14 cellular contexts compared by ENCODE assay signal in genomic region chr1:92838519-92838918, GRCh38. TPM values are rescaled to one million over a fixed set of nuclear protein-coding genes. Genes with fewer than 3 reads are reported as not detected.
DNase-seq lines count a peak whose midpoint lies in the region; ATAC-seq and TF ChIP-seq lines count a peak whose summit lies in the region.
"Had no signal": no experiment of that assay in that cellular context is flagged by ENCODE, and none has a peak within 500 bp of the region (broad histone marks: within the 10 kb centered on the region; RNA-seq: fewer than 3 reads in every experiment).

No MANE protein-coding gene starts in this region.

- peaks cover 63% of the 10 kb centered on the region for H3K79me2 ChIP-seq in PC-3 (ENCODE audit: low read length)

- no peak overlapping the region for H3K4me2 ChIP-seq in PC-3 (ENCODE audit: low read length)

- no peaks in the 10 kb centered on the region for H3K9me2 ChIP-seq in PC-3 (replicated peaks; ENCODE audit: low read length)

- peaks cover 68% of the 10 kb centered on the region for H3K4me1 Mint-ChIP-seq in activated naive CD4-positive, alpha-beta T cell treated with anti-CD3 and anti-CD28 coated beads for 36 hours (ENCODE audit: low read depth)
- peaks cover 67% of the 10 kb centered on the region for H3K4me1 Mint-ChIP-seq in activated naive CD4-positive, alpha-beta T cell treated with anti-CD3 and anti-CD28 coated beads, Interleukin-2, amount 10 ng/mL, durations not matched to agents 7 days and 5 days
- peaks cover 73% of the 10 kb centered on the region for H3K4me1 Mint-ChIP-seq in stimulated activated effector memory CD8-positive, alpha-beta T cell treated with anti-CD3 and anti-CD28 coated beads, Interleukin-12 subunit alpha, Interleukin-12 subunit beta, amount 100 ng/mL, for 72 hours

- H3K4me3 ChIP-seq in PC-3 (ENCODE audit: low read length): no peak overlapping the region
- H3K4me3 ChIP-seq in effector memory CD4-positive, alpha-beta T cell (ENCODE audit: insufficient read depth, low read depth, low read length, poor library complexity, severe bottlenecking): no peak overlapping the region

- intact Hi-C loops in activated naive CD4-positive, alpha-beta T cell treated with anti-CD3 and anti-CD28 coated beads for 36 hours (cut with micrococcal nuclease): loop anchor here (10.0 kb wide), 1 partner anchor 1334 kb away; the partner anchor contains the start of gene CDC7
- intact Hi-C loops in PC-3 (cut with micrococcal nuclease): no loop called here

- ATAC-seq in PC-3: 0 out of 2 replicates have a peak, but pooled peaks have one; percentile 33
- ATAC-seq in stimulated activated effector memory CD8-positive, alpha-beta T cell treated with anti-CD3 and anti-CD28 coated beads, Interleukin-12 subunit alpha, Interleukin-12 subunit beta, amount 100 ng/mL, for 72 hours: peak; percentile 19

- H3K36me3 Mint-ChIP-seq in activated naive CD4-positive, alpha-beta T cell treated with anti-CD3 and anti-CD28 coated beads for 36 hours (ENCODE audit: low read depth): peaks cover 84% of the 10 kb centered on the region
- H3K36me3 Mint-ChIP-seq in activated naive CD4-positive, alpha-beta T cell treated with anti-CD3 and anti-CD28 coated beads, Interleukin-2, amount 10 ng/mL, durations not matched to agents 7 days and 5 days: peaks cover 84% of the 10 kb centered on the region
- peaks cover 100% of the 10 kb centered on the region for H3K36me3 Mint-ChIP-seq in stimulated activated effector memory CD8-positive, alpha-beta T cell treated with anti-CD3 and anti-CD28 coated beads, Interleukin-12 subunit alpha, Interleukin-12 subunit beta, amount 100 ng/mL, for 72 hours

- no peak overlapping the region for H3K9ac ChIP-seq in PC-3 (ENCODE audit: low read length)

- POLR2A ChIA-PET in PC-3 (lab: Charles Lee; ENCODE audit: unreplicated experiment): interaction anchor here (0.6 kb wide), 1 partner anchor 1207 kb away, joined by 3 read pairs; no protein-coding TSS in a partner anchor

- H2AFZ ChIP-seq in PC-3 (ENCODE audit: low read length): no peak overlapping the region

- peak overlapping the region; percentile 99 for H3K27ac Mint-ChIP-seq in activated naive CD4-positive, alpha-beta T cell treated with anti-CD3 and anti-CD28 coated beads for 36 hours
- H3K27ac Mint-ChIP-seq in activated naive CD4-positive, alpha-beta T cell treated with anti-CD3 and anti-CD28 coated beads, Interleukin-2, amount 10 ng/mL, durations not matched to agents 7 days and 5 days: no peak overlapping the region
- peak overlapping the region; percentile 83 for H3K27ac Mint-ChIP-seq in stimulated activated effector memory CD8-positive, alpha-beta T cell treated with anti-CD3 and anti-CD28 coated beads, Interleukin-12 subunit alpha, Interleukin-12 subunit beta, amount 100 ng/mL, for 72 hours

- BruUV-seq in PC-3 (replicated peaks; lab: Mats Ljungman, UMichigan): no TSS peak

- peaks cover 18% of the 10 kb centered on the region for H3F3A ChIP-seq in PC-3 (ENCODE audit: low read length, unreplicated experiment)

- H3K27me3 Mint-ChIP-seq in activated naive CD4-positive, alpha-beta T cell treated with anti-CD3 and anti-CD28 coated beads for 36 hours (ENCODE audit: low read depth): no peaks in the 10 kb centered on the region
- H3K27me3 Mint-ChIP-seq in activated naive CD4-positive, alpha-beta T cell treated with anti-CD3 and anti-CD28 coated beads, Interleukin-2, amount 10 ng/mL, durations not matched to agents 7 days and 5 days: no peaks in the 10 kb centered on the region

- CTCF ChIA-PET in activated naive CD4-positive, alpha-beta T cell treated with anti-CD3 and anti-CD28 coated beads for 36 hours (lab: Charles Lee): interaction anchor here (0.8 to 4.0 kb wide), 5 partner anchors 18 to 122 kb away, joined by 3 to 19 read pairs (median 3); no protein-coding TSS in a partner anchor
- CTCF ChIA-PET in activated naive CD4-positive, alpha-beta T cell treated with anti-CD3 and anti-CD28 coated beads, Interleukin-2, amount 10 ng/mL, durations not matched to agents 7 days and 5 days (lab: Charles Lee): interaction anchor here (0.6 to 1.4 kb wide), 4 partner anchors 22 to 912 kb away, joined by 3 to 4 read pairs (median 3); no protein-coding TSS in a partner anchor
- CTCF ChIA-PET in PC-3 (lab: Charles Lee): no interaction called here

- peak overlapping the region; percentile 27 for H3K4me3 Mint-ChIP-seq in activated naive CD4-positive, alpha-beta T cell treated with anti-CD3 and anti-CD28 coated beads for 36 hours
- H3K4me3 Mint-ChIP-seq in activated naive CD4-positive, alpha-beta T cell treated with anti-CD3 and anti-CD28 coated beads, Interleukin-2, amount 10 ng/mL, durations not matched to agents 7 days and 5 days: no peak overlapping the region
- peak overlapping the region; percentile 98 for H3K4me3 Mint-ChIP-seq in stimulated activated effector memory CD8-positive, alpha-beta T cell treated with anti-CD3 and anti-CD28 coated beads, Interleukin-12 subunit alpha, Interleukin-12 subunit beta, amount 100 ng/mL, for 72 hours

- peaks cover 17% of the 10 kb centered on the region for H3K4me1 ChIP-seq in PC-3 (ENCODE audit: insufficient read depth, low read length)
- H3K4me1 ChIP-seq in effector memory CD4-positive, alpha-beta T cell (ENCODE audit: control insufficient read depth, insufficient read depth, low read length, poor library complexity, severe bottlenecking): peaks cover 15% of the 10 kb centered on the region

- no peak for TF ChIP-seq CTCF in PC-3 (conservative IDR thresholded peaks at IDR 0.05; ENCODE audit: low read depth, low read length)

- no peaks in the 10 kb centered on the region for H3K9me3 ChIP-seq in PC-3 (ENCODE audit: low read length)
- H3K9me3 ChIP-seq in effector memory CD4-positive, alpha-beta T cell (ENCODE audit: control insufficient read depth, low read length): no peaks in the 10 kb centered on the region

- no peaks in the 10 kb centered on the region for H3K27me3 ChIP-seq in PC-3 (ENCODE audit: low read length)
- no peaks in the 10 kb centered on the region for H3K27me3 ChIP-seq in effector memory CD4-positive, alpha-beta T cell (replicated peaks; ENCODE audit: control insufficient read depth, insufficient read depth, low read length, poor library complexity, severe bottlenecking)

- H4K20me1 ChIP-seq in PC-3 (ENCODE audit: low read length): peaks cover 78% of the 10 kb centered on the region

- peaks cover 97% of the 10 kb centered on the region for H3K36me3 ChIP-seq in PC-3 (ENCODE audit: low read depth, low read length)
- peaks cover 74% of the 10 kb centered on the region for H3K36me3 ChIP-seq in effector memory CD4-positive, alpha-beta T cell (ENCODE audit: control insufficient read depth, insufficient read depth, low read length)

- no peaks in the 10 kb centered on the region for H3K9me3 Mint-ChIP-seq in activated naive CD4-positive, alpha-beta T cell treated with anti-CD3 and anti-CD28 coated beads for 36 hours
- H3K9me3 Mint-ChIP-seq in activated naive CD4-positive, alpha-beta T cell treated with anti-CD3 and anti-CD28 coated beads, Interleukin-2, amount 10 ng/mL, durations not matched to agents 7 days and 5 days: no peaks in the 10 kb centered on the region
- H3K9me3 Mint-ChIP-seq in stimulated activated effector memory CD8-positive, alpha-beta T cell treated with anti-CD3 and anti-CD28 coated beads, Interleukin-12 subunit alpha, Interleukin-12 subunit beta, amount 100 ng/mL, for 72 hours: no peaks in the 10 kb centered on the region

- no peak overlapping the region for H3K27ac ChIP-seq in PC-3 (ENCODE audit: low read length)
- peak overlapping the region; percentile 34 for H3K27ac ChIP-seq in effector memory CD4-positive, alpha-beta T cell (ENCODE audit: insufficient read depth, low read length, poor library complexity, severe bottlenecking)

- no peak for DNase-seq in activated naive CD4-positive, alpha-beta T cell treated with anti-CD3 and anti-CD28 coated beads for 36 hours
- DNase-seq in activated naive CD4-positive, alpha-beta T cell treated with anti-CD3 and anti-CD28 coated beads, Interleukin-2, amount 10 ng/mL, durations not matched to agents 7 days and 5 days: no peak
- DNase-seq in PC-3: no peak
- DNase-seq in effector memory CD4-positive, alpha-beta T cell: no peak
- no peak for DNase-seq in stimulated activated effector memory CD8-positive, alpha-beta T cell treated with anti-CD3 and anti-CD28 coated beads, Interleukin-12 subunit alpha, Interleukin-12 subunit beta, amount 100 ng/mL, for 72 hours (ENCODE audit: low spot score in 2 of 2)
- no peak for DNase-seq in ureter (ENCODE audit: low spot score)
- no peak for DNase-seq in dedifferentiated amniotic fluid mesenchymal stem cell (ENCODE audit: extremely low spot score)
- DNase-seq in NK-92 treated with Interleukin-12 subunit alpha and Interleukin-12 subunit beta, amount 100 ng/mL, for 24 hours (lab: John Stamatoyannopoulos, UW): no peak
- DNase-seq: foreskin melanocyte, Karpas-422, NCI-H2081 treated with DMSO at 0.1 percent for 48 hours, NCI-H774, posterior cingulate gyrus, T-helper 9 cell had no signal

RNA-seq across cellular contexts. Expression of gene RPL5, which starts 6.7 kb away (rescaled TPM):
- 1,000 to 10,000 TPM; 1,793 to 1,819 TPM for total RNA-seq in activated naive CD4-positive, alpha-beta T cell treated with anti-CD3 and anti-CD28 coated beads for 36 hours
- total RNA-seq in PC-3 (2014; rRNA removed): 1,246 and 1,285 TPM in 2 replicates
- 964 TPM for total RNA-seq in ureter

RNA-seq across cellular contexts. Expression of gene EVI5, which starts 53.6 kb away (rescaled TPM):
- 10 to 100 TPM; 13.8 to 14.0 TPM for total RNA-seq in activated naive CD4-positive, alpha-beta T cell treated with anti-CD3 and anti-CD28 coated beads for 36 hours
- total RNA-seq in PC-3 (2014; rRNA removed) (38.2 and 65.5 TPM in 2 replicates), ureter (37.7 TPM)
